ENCODE assay signal across 12 cellular contexts in genomic region chr14:102584871-102585869, GRCh38. TPM values are rescaled to one million over a fixed set of nuclear protein-coding genes. Genes with fewer than 3 reads are reported as not detected.
DNase-seq lines count a peak whose midpoint lies in the region; ATAC-seq, FAIRE-seq and TF ChIP-seq lines count a peak whose summit lies in the region.
"Had no signal": no experiment of that assay in that cellular context is flagged by ENCODE, and none has a peak within 500 bp of the region (broad histone marks: within the 10 kb centered on the region; RNA-seq: fewer than 3 reads in every experiment).

No MANE protein-coding gene starts in this region.

- FAIRE-seq in K562 (lab: Jason Lieb, UNC) (peak; percentile 55), small intestine (lab: Jason Lieb, UNC) (no peak)

- H3K4me2 ChIP-seq in IMR-90 (ENCODE audit: low read depth, low read length) (no peak overlapping the region), K562 (ENCODE audit: insufficient read depth, low read length) (peak overlapping the region; percentile 55)

- no TSS peak for BruUV-seq in IMR-90 (replicated peaks; lab: Mats Ljungman, UMichigan)
- BruUV-seq in K562 (replicated peaks; lab: Mats Ljungman, UMichigan): no TSS peak

- H3K36me3 ChIP-seq in IMR-90 (ENCODE audit: control insufficient read depth, insufficient read depth, low read length) (no peaks in the 10 kb centered on the region), K562 (ENCODE audit: control insufficient read depth, insufficient read depth, low read length) (no peaks in the 10 kb centered on the region), small intestine (ENCODE audit: control insufficient read depth in 2 of 2, insufficient read depth in 2 of 2, low read length in 2 of 2) (no peaks in the 10 kb centered on the region)
- H3K36me3 ChIP-seq: sigmoid colon, thoracic aorta had no signal

- H3K4ac ChIP-seq in IMR-90 (ENCODE audit: low read depth, low read length): no peak overlapping the region

- intact Hi-C loops in IMR-90 (cut with micrococcal nuclease): no loop called here
- intact Hi-C loops in K562 (cut with micrococcal nuclease): no loop called here

- no peak overlapping the region for H3K18ac ChIP-seq in IMR-90 (ENCODE audit: low read depth, low read length)

- no peak overlapping the region for H4K5ac ChIP-seq in IMR-90 (ENCODE audit: low read depth, low read length)

- no peak overlapping the region for H2BK5ac ChIP-seq in IMR-90 (ENCODE audit: low read depth, low read length, poor library complexity, severe bottlenecking)

- H3K4me3 ChIP-seq in IMR-90 (ENCODE audit: insufficient read depth, low read depth, low read length) (no peak overlapping the region), K562 (no peak overlapping the region), small intestine (ENCODE audit: low read depth in 1 of 2, low read length in 2 of 2) (no peak overlapping the region)
- H3K4me3 ChIP-seq: sigmoid colon, thoracic aorta had no signal

- no peak overlapping the region; the same call in 1 of the 2 replicates for H3K14ac ChIP-seq in IMR-90 (replicated peaks; ENCODE audit: low read depth, low read length)

- TF ChIP-seq POLR2A in IMR-90 (IDR thresholded peaks at IDR 0.05; ENCODE audit: low read depth, low read length) (no peak), K562 (conservative IDR thresholded peaks at IDR 0.05) (no peak)

- peaks cover under 1 to 6% of the 10 kb centered on the region in 2 experiments; a peak in 1 of 4 replicates for H3K79me1 ChIP-seq in IMR-90 (ENCODE audit: low read depth in 1 of 2, low read length in 2 of 2)

- H4K20me1 ChIP-seq in IMR-90 (ENCODE audit: insufficient read depth, low read length): no peaks in the 10 kb centered on the region
- H4K20me1 ChIP-seq in K562 (replicated peaks; ENCODE audit: control insufficient read depth, insufficient read depth, low read length): no peaks in the 10 kb centered on the region

- H2AK5ac ChIP-seq in IMR-90 (ENCODE audit: low read depth, low read length): peak overlapping the region; percentile 4; the same call in 1 of the 2 replicates

- H3K79me2 ChIP-seq in K562 (ENCODE audit: control insufficient read depth, insufficient read depth, low read length): peaks cover 2% of the 10 kb centered on the region; the same call in 1 of the 3 replicates

- H3K56ac ChIP-seq in IMR-90 (ENCODE audit: extremely low read depth, insufficient read depth, low read length): no peak overlapping the region

- in situ Hi-C loops in IMR-90 (cut with MboI; ENCODE audit: low sequenced_read_pairs): no loop called here
- in situ Hi-C loops in K562 (cut with MboI): loop anchor here (5.0 kb wide), 1 partner anchor 48 kb away; no protein-coding TSS in a partner anchor

- H2AFZ ChIP-seq in IMR-90 (replicated peaks; ENCODE audit: low read length, poor library complexity) (peak overlapping the region; percentile 70), K562 (ENCODE audit: low read depth, low read length) (peak overlapping the region; percentile 91)

- H3K27ac ChIP-seq in IMR-90 (ENCODE audit: insufficient read depth, low read length): no peak overlapping the region
- H3K27ac ChIP-seq in K562 (ENCODE audit: extremely low read depth, low read depth, low read length): peak overlapping the region; percentile 72; the same call in 2 of the 3 replicates
- H3K27ac ChIP-seq in small intestine (ENCODE audit: low read depth in 1 of 2, low read length in 1 of 2): peak overlapping the region; percentile 6 to 28
- H3K27ac ChIP-seq: sigmoid colon, thoracic aorta had no signal

- no peak overlapping the region for H2BK15ac ChIP-seq in IMR-90 (ENCODE audit: low read depth, low read length)

- H4K91ac ChIP-seq in IMR-90 (ENCODE audit: insufficient read depth, low read depth, low read length): no peak overlapping the region

- TF ChIP-seq RAD21 in IMR-90 (IDR thresholded peaks at IDR 0.05; ENCODE audit: low read length) (no peak), K562 (CRISPR knock-in tag; conservative IDR thresholded peaks at IDR 0.05 in 1 of 2, IDR thresholded peaks at IDR 0.05 in 1 of 2) (no peak)

- ATAC-seq in IMR-90 (ENCODE audit: low read depth) (no peak), K562 (peak; percentile 71)
- ATAC-seq: CD8-positive, alpha-beta T cell had no signal

- H2AK9ac ChIP-seq in IMR-90 (replicated peaks; ENCODE audit: low read depth, low read length, poor library complexity): no peak overlapping the region

- CTCF ChIA-PET in IMR-90 (lab: Yijun Ruan, JAX): interaction anchor here (1.1 kb wide), 1 partner anchor 10 kb away, joined by 3 read pairs; no protein-coding TSS in a partner anchor
- CTCF ChIA-PET in K562 (lab: Yijun Ruan, JAX; ENCODE audit: low intra/inter-chr PET ratio): no interaction called here

- H3K4me1 ChIP-seq in IMR-90 (ENCODE audit: control insufficient read depth, insufficient read depth, low read length): peaks cover 7% of the 10 kb centered on the region
- peaks cover 20% of the 10 kb centered on the region in 2 experiments; a peak in 4 of 5 replicates for H3K4me1 ChIP-seq in K562 (replicated peaks in 1 of 2; ENCODE audit: control insufficient read depth in 2 of 2, insufficient read depth in 2 of 2, low read length in 2 of 2)
- peaks cover 2 to 5% of the 10 kb centered on the region in 2 donors for H3K4me1 ChIP-seq in small intestine (ENCODE audit: control insufficient read depth in 2 of 2, insufficient read depth in 1 of 2, low read depth in 1 of 2, low read length in 1 of 2)

- H2BK120ac ChIP-seq in IMR-90 (ENCODE audit: low read depth, low read length): no peak overlapping the region

- H3K23ac ChIP-seq in IMR-90 (ENCODE audit: low read depth, low read length): no peak overlapping the region

- H3K9me3 ChIP-seq in IMR-90 (ENCODE audit: control insufficient read depth, insufficient read depth, low read length): no peaks in the 10 kb centered on the region
- no peaks in the 10 kb centered on the region for H3K9me3 ChIP-seq in K562 (replicated peaks; ENCODE audit: control insufficient read depth, insufficient read depth, low read depth, low read length)
- H3K9me3 ChIP-seq in small intestine (ENCODE audit: control insufficient read depth, low read depth): no peaks in the 10 kb centered on the region
- H3K9me3 ChIP-seq: sigmoid colon, thoracic aorta had no signal

- POLR2A ChIA-PET in IMR-90 (lab: Charles Lee; ENCODE audit: unreplicated experiment): no interaction called here
- POLR2A ChIA-PET in K562 (lab: Yijun Ruan, JAX): interaction anchor here (0.9 to 1.8 kb wide), 5 partner anchors 10 to 54 kb away, joined by 3 to 14 read pairs (median 5); no protein-coding TSS in a partner anchor

- H3K9ac ChIP-seq in IMR-90 (ENCODE audit: low read depth, low read length) (no peak overlapping the region), K562 (ENCODE audit: insufficient read depth in 1 of 2, low read depth in 2 of 2, low read length in 2 of 2) (peak overlapping the region; percentile 62 to 93)

- DNase-seq in IMR-90 (no peak), K562 (ENCODE audit: extremely low read depth in 1 of 4, low spot score in 3 of 4) (peak; percentile 45 to 70 (median 62)), islet precursor cell (peak; percentile 98), small intestine (peak; percentile 88), epidermal melanocyte (ENCODE audit: insufficient read length, low spot score) (no peak), KG1 (lab: John Stamatoyannopoulos, UW) (no peak), DMS53 treated with DMSO at 0.1 percent for 48 hours (lab: John Stamatoyannopoulos, UW; ENCODE audit: unreplicated experiment) (no peak)
- DNase-seq: activated naive CD8-positive, alpha-beta T cell treated with anti-CD3 and anti-CD28 coated beads for 36 hours; CD8-positive, alpha-beta T cell; NCI-H446 treated with DMSO at 0.1 percent for 48 hours; sigmoid colon had no signal

- no peak for TF ChIP-seq EP300 in K562 (IDR thresholded peaks at IDR 0.05; ENCODE audit: low read length)

- dilution Hi-C loops in IMR-90 (cut with HindIII; ENCODE audit: low sequenced_read_pairs, unreplicated experiment): no loop called here

- peaks cover 10% of the 10 kb centered on the region for H3K9me1 ChIP-seq in IMR-90 (ENCODE audit: insufficient read depth, low read length)
- H3K9me1 ChIP-seq in K562 (ENCODE audit: control insufficient read depth, insufficient read depth, low read length): no peaks in the 10 kb centered on the region

- WGBS in IMR-90 (ENCODE audit: extremely low coverage in 2 of 2, insufficient read length in 1 of 2), 2 experiments: 68% methylated on average over 7 of the region's 24 CpGs; no CpG with 5 or more reads in 1 of the 2 experiments
- 37% methylated on average over 18 of the region's 24 CpGs for WGBS in K562 (ENCODE audit: insufficient coverage, low coverage, missing lambda C conversion rate)
- 49 to 70% (median 61%) methylated on average over 24 of the region's 24 CpGs for WGBS in small intestine, 3 donors

- TF ChIP-seq CTCF in IMR-90 (conservative IDR thresholded peaks at IDR 0.05; ENCODE audit: low read depth, low read length) (no peak), K562 (IDR thresholded peaks at IDR 0.05 in 2 of 3, conservative IDR thresholded peaks at IDR 0.05 in 1 of 3; ENCODE audit: insufficient read depth in 2 of 3, low read depth in 1 of 3, low read length in 3 of 3) (no peak)

- H4K8ac ChIP-seq in IMR-90 (ENCODE audit: low read depth in 2 of 2, low read length in 2 of 2): no peak overlapping the region

- H3K27me3 ChIP-seq in IMR-90 (ENCODE audit: control insufficient read depth, insufficient read depth, low read length): no peaks in the 10 kb centered on the region
- no peaks in the 10 kb centered on the region for H3K27me3 ChIP-seq in K562 (ENCODE audit: control insufficient read depth in 2 of 2, insufficient read depth in 2 of 2, low read length in 2 of 2)
- H3K27me3 ChIP-seq in small intestine (ENCODE audit: control insufficient read depth in 2 of 2, insufficient read depth in 2 of 2, low read length in 2 of 2): no peaks in the 10 kb centered on the region
- H3K27me3 ChIP-seq: sigmoid colon had no signal

- H2BK20ac ChIP-seq in IMR-90 (ENCODE audit: low read depth, low read length): no peak overlapping the region

RNA-seq across cellular contexts. Expression of gene RCOR1, which starts 7.3 kb away (rescaled TPM):
- total RNA-seq in IMR-90 (2012; rRNA removed) (9.0 and 11.4 TPM in 2 replicates), K562 (2014; rRNA removed) (12.8 and 14.5 TPM in 2 replicates), K562 (2014; rRNA removed; fragmentation: Illumina TruSeq; extraction: Trizol) (28.4 and 34.6 TPM in 2 replicates), K562 (2015; rRNA removed; fragmentation: Illumina TruSeq; extraction: Trizol) (20.9 and 21.6 TPM in 2 replicates), K562 (2021) (39.9 and 47.9 TPM in 2 replicates)
- polyA plus RNA-seq in IMR-90 (2012; rRNA removed) (8.8 and 11.2 TPM in 2 replicates), K562 (2011; rRNA removed) (28.7 and 29.3 TPM in 2 replicates), K562 (2014; fragmentation: Illumina TruSeq; extraction: Trizol) (35.3 and 35.6 TPM in 2 replicates), K562 (2014; fragmentation: Nextera tagmentation; extraction: Ambion mirVana) (10 to 100 TPM in 1 of 2 experiments, 1 to 10 TPM in 1; 8.5 to 10.9 TPM), K562 (2014; rRNA removed) (16.9 and 19.1 TPM in 2 replicates), small intestine (10 to 100 TPM in 2 of 3 donors, 1 to 10 TPM in 1; 9.2 to 14.1 (median 10.6) TPM)
- polyA plus RNA-seq in IMR-90 (2012; cell fraction: cytosol; rRNA removed): 4.6 and 5.3 TPM in 2 replicates
- polyA plus RNA-seq in IMR-90 (2012; cell fraction: nucleus; rRNA removed; ENCODE audit: low replicate concordance): 5.2 and 18.9 TPM in 2 replicates
- total RNA-seq in K562 (2011; cell fraction: chromatin; rRNA removed; ENCODE audit: low replicate concordance): 52.9 and 97.1 TPM in 2 replicates
- total RNA-seq in K562 (2011; cell fraction: nucleolus; rRNA removed): 37.2 and 37.4 TPM in 2 replicates
- 55.9 and 83.7 TPM in 2 replicates for total RNA-seq in K562 (2011; cell fraction: nucleoplasm; rRNA removed)
- polyA plus RNA-seq in K562 (2011; cell fraction: cytosol; rRNA removed): 14.3 and 23.5 TPM in 2 replicates
- 28.5 and 38.9 TPM in 2 replicates for polyA plus RNA-seq in K562 (2011; cell fraction: nucleus; rRNA removed)
- polyA plus RNA-seq in K562 (2012): 21.9 and 22.8 TPM in 2 replicates
- polyA minus RNA-seq in K562 (2011; rRNA and poly(A)+ RNA removed): 34.1 and 35.8 TPM in 2 replicates
- polyA minus RNA-seq in K562 (2011; cell fraction: cytosol; rRNA and poly(A)+ RNA removed): 22.5 and 26.1 TPM in 2 replicates
- polyA minus RNA-seq in K562 (2011; cell fraction: nucleus; rRNA and poly(A)+ RNA removed): 12.4 and 24.8 TPM in 2 replicates

Comparison
In these comparisons a context has a peak if more than half of its experiments do, and no peak if none do; other contexts are left out.
1. DNase-seq: peak in K562 (4 of 4), islet precursor cell (single experiment) and small intestine (single experiment); none in IMR-90 (single experiment), epidermal melanocyte (single experiment), KG1 (single experiment) and DMS53 treated with DMSO at 0.1 percent for 48 hours (single experiment).